Comparison of ENCODE assay signal across 11 cellular contexts in genomic region chr2:134287323-134287722, GRCh38. TPM values are rescaled to one million over a fixed set of nuclear protein-coding genes. Genes with fewer than 3 reads are reported as not detected.
DNase-seq lines count a peak whose midpoint lies in the region; ATAC-seq and TF ChIP-seq lines count a peak whose summit lies in the region.
"Had no signal": no experiment of that assay in that cellular context is flagged by ENCODE, and none has a peak within 500 bp of the region (broad histone marks: within the 10 kb centered on the region; RNA-seq: fewer than 3 reads in every experiment).

No MANE protein-coding gene starts in this region.

- CTCF ChIA-PET in GM10248 (lab: Yijun Ruan, JAX): no interaction called here

- H3K4me1 Mint-ChIP-seq in T-helper 17 cell: peaks cover 37% of the 10 kb centered on the region

- H3K27ac Mint-ChIP-seq in T-helper 17 cell: no peak overlapping the region

- ATAC-seq in GM19328 (IDR thresholded peaks at IDR 0.05; ENCODE audit: unreplicated experiment) (peak; percentile 39), HG02981 (IDR thresholded peaks at IDR 0.05; ENCODE audit: unreplicated experiment) (peak; percentile 44), T-helper 17 cell (peak; percentile 11), HG02588 (IDR thresholded peaks at IDR 0.05; ENCODE audit: unreplicated experiment) (no peak)
- ATAC-seq: mucosa of descending colon had no signal

- peak; percentile 21 for DNase-seq in GM10248 (ENCODE audit: extremely low spot score)
- no peak for DNase-seq in T-helper 17 cell
- DNase-seq in DMS79 (lab: John Stamatoyannopoulos, UW): no peak
- DNase-seq in effector CD4-positive, alpha-beta T cell: no peak
- DNase-seq in DMS114 treated with DMSO at 0.1 percent for 48 hours (lab: John Stamatoyannopoulos, UW; ENCODE audit: unreplicated experiment): no peak
- DNase-seq: Calu3, mucosa of descending colon, NCI-H69 had no signal

- TF ChIP-seq CTCF in GM10248 (IDR thresholded peaks at IDR 0.05; ENCODE audit: control extremely low read depth, extremely low read depth, low read depth, missing control alignments): no peak

- POLR2A ChIA-PET in GM10248 (lab: Yijun Ruan, JAX): no interaction called here

- H3K4me3 Mint-ChIP-seq in T-helper 17 cell: peak overlapping the region; percentile 45

- H3K9me3 ChIP-seq in T-helper 17 cell (ENCODE audit: control insufficient read depth, low read length, poor library complexity, severe bottlenecking): no peaks in the 10 kb centered on the region
- H3K9me3 ChIP-seq: mucosa of descending colon had no signal

- peaks cover 6% of the 10 kb centered on the region for H3K36me3 Mint-ChIP-seq in T-helper 17 cell (ENCODE audit: low read depth)

- H3K27me3 Mint-ChIP-seq in T-helper 17 cell: no peaks in the 10 kb centered on the region

RNA-seq across cellular contexts. Expression of gene MGAT5, which starts 33.5 kb away (rescaled TPM):
- 100 to 1,000 TPM; 120 to 127 TPM for total RNA-seq in T-helper 17 cell
